In genomic region chr4:87865288-87865687, GRCh38 we compare ENCODE assay signal across 18 cellular contexts. TPM values are rescaled to one million over a fixed set of nuclear protein-coding genes. Genes with fewer than 3 reads are reported as not detected.
A peak's percentile ranks its signal among the peaks of the same experiment; 100 is the strongest.
DNase-seq lines count a peak whose midpoint lies in the region; TF ChIP-seq lines count a peak whose summit lies in the region.
"Had no signal": no experiment of that assay in that cellular context is flagged by ENCODE, and none has a peak within 500 bp of the region (broad histone marks: within the 10 kb centered on the region; RNA-seq: fewer than 3 reads in every experiment).

No MANE protein-coding gene starts in this region.

- H3K9me3 Mint-ChIP-seq in progenitor cell of endocrine pancreas (ENCODE audit: low read depth): peaks cover 17% of the 10 kb centered on the region

- H3K36me3 Mint-ChIP-seq in progenitor cell of endocrine pancreas (ENCODE audit: insufficient read depth): peaks cover 13% of the 10 kb centered on the region
- H3K36me3 Mint-ChIP-seq: mesothelial cell of epicardium had no signal

- H3K4me1 ChIP-seq in HUES48 (ENCODE audit: control insufficient read depth, insufficient read depth, low read length) (peaks cover 26% of the 10 kb centered on the region), iPS-20b (ENCODE audit: insufficient read depth, low read length) (peaks cover 26% of the 10 kb centered on the region)
- H3K4me1 ChIP-seq: ascending aorta had no signal

- H3K27ac Mint-ChIP-seq in progenitor cell of endocrine pancreas: peak overlapping the region; percentile 94
- H3K27ac Mint-ChIP-seq: mesothelial cell of epicardium had no signal

- no peaks in the 10 kb centered on the region for H3K27me3 Mint-ChIP-seq in progenitor cell of endocrine pancreas

- H3K27me3 ChIP-seq in HUES48 (ENCODE audit: control insufficient read depth, insufficient read depth, low read length) (no peaks in the 10 kb centered on the region), iPS-20b (ENCODE audit: insufficient read depth, low read length) (no peaks in the 10 kb centered on the region)
- H3K27me3 ChIP-seq: ascending aorta had no signal

- H3K9me3 ChIP-seq in HUES48 (ENCODE audit: control insufficient read depth, insufficient read depth, low read length): peaks cover 10% of the 10 kb centered on the region
- peaks cover 5% of the 10 kb centered on the region; the same call in 1 of the 2 replicates for H3K9me3 ChIP-seq in iPS-20b (ENCODE audit: insufficient read depth, low read depth, low read length)
- H3K9me3 ChIP-seq: ascending aorta had no signal

- DNase-seq in progenitor cell of endocrine pancreas (ENCODE audit: low spot score, unreplicated experiment) (no peak), 8988T (no peak), NK-92 (lab: John Stamatoyannopoulos, UW; ENCODE audit: unreplicated experiment) (no peak), occipital lobe (lab: John Stamatoyannopoulos, UW) (no peak)
- DNase-seq: activated effector memory CD4-positive, alpha-beta T cell treated with anti-CD3 and anti-CD28 coated beads, Interleukin-2, amount 50 U/mL, for 16 hours; DND-41; NCI-H1092 treated with DMSO at 0.1 percent for 48 hours; stimulated activated naive CD4-positive, alpha-beta T cell treated with Interleukin-2 at 50 U/mL for 16 hours; SW 1271; WERI-Rb-1 had no signal

- no peak overlapping the region for H3K4me3 Mint-ChIP-seq in progenitor cell of endocrine pancreas (ENCODE audit: low read depth)
- H3K4me3 Mint-ChIP-seq: mesothelial cell of epicardium had no signal

- peaks cover 19% of the 10 kb centered on the region for H3K4me1 Mint-ChIP-seq in progenitor cell of endocrine pancreas (ENCODE audit: low read depth)

- H3K9ac ChIP-seq in HUES48 (ENCODE audit: low read depth, low read length): peak overlapping the region; percentile 56; the same call in 1 of the 2 replicates
- H3K9ac ChIP-seq in iPS-20b (ENCODE audit: low read depth, low read length): peak overlapping the region; percentile 56; the same call in 1 of the 2 replicates

- H3K36me3 ChIP-seq in HUES48 (ENCODE audit: control insufficient read depth, insufficient read depth, low read length): no peaks in the 10 kb centered on the region
- no peaks in the 10 kb centered on the region for H3K36me3 ChIP-seq in iPS-20b (ENCODE audit: insufficient read depth, low read depth, low read length)
- H3K36me3 ChIP-seq: ascending aorta, WERI-Rb-1 had no signal

- no peak for TF ChIP-seq CTCF in VCaP (conservative IDR thresholded peaks at IDR 0.05)
- TF ChIP-seq CTCF in progenitor cell of endocrine pancreas (IDR thresholded peaks at IDR 0.05; ENCODE audit: unreplicated experiment): no peak

- H3K27ac ChIP-seq in HUES48 (ENCODE audit: low read depth, low read length) (peak overlapping the region; percentile 97), VCaP (peak overlapping the region; percentile 8; the same call in 1 of the 2 replicates), iPS-20b (ENCODE audit: low read length) (peak overlapping the region; percentile 35)
- H3K27ac ChIP-seq: ascending aorta, C4-2B, WERI-Rb-1 had no signal

- H3K4me3 ChIP-seq in HUES48 (ENCODE audit: low read depth, low read length): no peak overlapping the region; the same call in 1 of the 2 replicates
- H3K4me3 ChIP-seq in iPS-20b (ENCODE audit: low read length): peak overlapping the region; percentile 36; the same call in 1 of the 2 replicates
- H3K4me3 ChIP-seq: ascending aorta had no signal

RNA-seq across cellular contexts. Expression of gene MEPE, which starts 32.5 kb away (rescaled TPM):
- total RNA-seq in progenitor cell of endocrine pancreas (not detected in 2 replicates), occipital lobe (0.16 TPM)
- total RNA-seq: ascending aorta, mesothelial cell of epicardium, NCI-H460, omental fat pad had no signal

Comparison
In these comparisons a context has a peak if more than half of its experiments do, and no peak if none do; other contexts are left out.
1. H3K27ac ChIP-seq: peak in every context shown above with its lines; median percentile 97 in HUES48; 35 in iPS-20b; 8 in VCaP.